38 cellular contexts compared by ENCODE assay signal in genomic region chr6:46741482-46741881, GRCh38. TPM values are rescaled to one million over a fixed set of nuclear protein-coding genes. Genes with fewer than 3 reads are reported as not detected.
"Had no signal": no experiment of that assay in that cellular context is flagged by ENCODE, and none has a peak within 500 bp of the region (broad histone marks: within the 10 kb centered on the region; RNA-seq: fewer than 3 reads in every experiment).

No MANE protein-coding gene starts in this region.

- H3K27ac ChIP-seq: ascending aorta, cardiac muscle cell, VCaP had no signal

- H3K4me3 ChIP-seq: ascending aorta, cardiac muscle cell had no signal

- H3K9me3 ChIP-seq: ascending aorta had no signal

- H3K27ac Mint-ChIP-seq: activated B cell treated with CpG ODN at 0.5 μM for 24 hours; activated CD4-positive, alpha-beta memory T cell treated with anti-CD3 and anti-CD28 coated beads, Interleukin-2, amount 10 ng/mL, durations not matched to agents 7 days and 5 days; activated CD4-positive, alpha-beta T cell treated with anti-CD3 and anti-CD28 coated beads, Interleukin-2, amount 10 ng/mL, durations not matched to agents 24 days and 14 days; activated CD8-positive, alpha-beta memory T cell treated with anti-CD3 and anti-CD28 coated beads, Interleukin-2, amount 10 ng/mL, durations not matched to agents 7 days and 5 days; activated CD8-positive, alpha-beta T cell treated with anti-CD3 and anti-CD28 coated beads, Interleukin-2, amount 10 ng/mL, durations not matched to agents 7 days and 5 days; activated naive CD4-positive, alpha-beta T cell treated with anti-CD3 and anti-CD28 coated beads, Interleukin-2, amount 10 ng/mL, durations not matched to agents 7 days and 5 days; activated naive CD4-positive, alpha-beta T cell treated with anti-CD3 and anti-CD28 coated beads, Interleukin-2, amount 50 U/mL, for 24 hours; activated naive CD8-positive, alpha-beta T cell; activated naive CD8-positive, alpha-beta T cell treated with anti-CD3 and anti-CD28 coated beads, Interleukin-2, amount 10 ng/mL, durations not matched to agents 7 days and 5 days; activated naive CD8-positive, alpha-beta T cell treated with anti-CD3 and anti-CD28 coated beads, Interleukin-2, amount 50 U/mL, for 24 hours; activated T-cell treated with anti-CD3 and anti-CD28 coated beads, Interleukin-2, amount 50 U/mL, for 24 hours; activated T-helper 2 cell treated with anti-CD3 and anti-CD28 coated beads, Interferon-gamma antibody, Interleukin-2, Interleukin-4, amounts not matched to agents 10 μg/mL and 5 μg/mL and 100 μg/mL, durations not matched to agents 14 hours and 24 hours and 36 hours; brain; T-helper 1 cell treated with Interleukin-12 subunit alpha and Interleukin-12 subunit beta and Interleukin-4 antibody, amounts not matched to agents 30 μg/mL and 1 μg/mL, for 36 hours; T-helper 2 cell treated with Interferon-gamma antibody and Interleukin-4, amounts not matched to agents 5 μg/mL and 100 μg/mL, for 36 hours had no signal

- H3K27me3 ChIP-seq: ascending aorta had no signal

- ATAC-seq: activated CD8-positive, alpha-beta memory T cell treated with anti-CD3 and anti-CD28 coated beads, Interleukin-2, amount 10 ng/mL, durations not matched to agents 7 days and 5 days; activated CD8-positive, alpha-beta T cell treated with anti-CD3 and anti-CD28 coated beads, Interleukin-2, amount 10 ng/mL, durations not matched to agents 7 days and 5 days; activated naive CD8-positive, alpha-beta T cell treated with anti-CD3 and anti-CD28 coated beads, Interleukin-2, amount 50 U/mL, for 24 hours had no signal

- H3K36me3 Mint-ChIP-seq: activated CD8-positive, alpha-beta memory T cell treated with anti-CD3 and anti-CD28 coated beads, Interleukin-2, amount 10 ng/mL, durations not matched to agents 7 days and 5 days; activated naive CD4-positive, alpha-beta T cell treated with anti-CD3 and anti-CD28 coated beads, Interleukin-2, amount 10 ng/mL, durations not matched to agents 7 days and 5 days; activated naive CD4-positive, alpha-beta T cell treated with anti-CD3 and anti-CD28 coated beads, Interleukin-2, amount 50 U/mL, for 24 hours; activated naive CD8-positive, alpha-beta T cell; activated naive CD8-positive, alpha-beta T cell treated with anti-CD3 and anti-CD28 coated beads, Interleukin-2, amount 10 ng/mL, durations not matched to agents 7 days and 5 days; brain had no signal

- H3K4me1 ChIP-seq: ascending aorta had no signal

- DNase-seq: activated B cell treated with CpG ODN at 0.5 μM for 24 hours; activated CD4-positive, alpha-beta memory T cell treated with anti-CD3 and anti-CD28 coated beads, Interleukin-2, amount 10 ng/mL, durations not matched to agents 7 days and 5 days; activated CD4-positive, alpha-beta T cell treated with anti-CD3 and anti-CD28 coated beads for 4 hours; activated CD4-positive, alpha-beta T cell treated with anti-CD3 and anti-CD28 coated beads, Interleukin-2, amount 10 ng/mL, durations not matched to agents 24 days and 14 days; activated CD4-positive, alpha-beta T cell treated with anti-CD3 and anti-CD28 coated beads, Interleukin-2, amount 50 U/mL, for 48 hours; activated CD4-positive, CD25-positive, alpha-beta regulatory T cell treated with anti-CD3 and anti-CD28 coated beads, Interleukin-2, amount 50 U/mL, for 72 hours; activated CD8-positive, alpha-beta memory T cell treated with anti-CD3 and anti-CD28 coated beads for 24 hours; activated CD8-positive, alpha-beta memory T cell treated with anti-CD3 and anti-CD28 coated beads, Interleukin-2, amount 10 ng/mL, durations not matched to agents 7 days and 5 days; activated CD8-positive, alpha-beta memory T cell treated with anti-CD3 and anti-CD28 coated beads, Interleukin-2, amount 50 U/mL, for 48 hours; activated CD8-positive, alpha-beta T cell treated with anti-CD3 and anti-CD28 coated beads, Interleukin-2, amount 10 ng/mL, durations not matched to agents 7 days and 5 days; activated effector memory CD4-positive, alpha-beta T cell treated with Interleukin-2 at 50 U/mL for 16 hours; activated gamma-delta T cell; activated naive CD4-positive, alpha-beta T cell treated with anti-CD3 and anti-CD28 coated beads, Interleukin-2, amount 10 ng/mL, durations not matched to agents 7 days and 5 days; activated naive CD4-positive, alpha-beta T cell treated with Interleukin-2 at 50 U/mL for 16 hours; activated naive CD8-positive, alpha-beta T cell treated with anti-CD3 and anti-CD28 coated beads, Interleukin-2, amount 10 ng/mL, durations not matched to agents 7 days and 5 days; activated naive CD8-positive, alpha-beta T cell treated with anti-CD3 and anti-CD28 coated beads, Interleukin-2, amount 50 U/mL, for 24 hours; activated T-cell treated with anti-CD3 and anti-CD28 coated beads, Interleukin-2, amount 50 U/mL, for 24 hours; activated T-cell treated with anti-CD3 and anti-CD28 coated beads, Interleukin-2, amount 50 U/mL, for 48 hours; amygdala; anterior cingulate cortex; caudate nucleus; cerebellar nuclear complex; T-helper 1 cell; T-helper 2 cell; T-helper 9 cell had no signal

- H3K4me1 Mint-ChIP-seq: activated B cell treated with CpG ODN at 0.5 μM for 24 hours; activated CD4-positive, alpha-beta memory T cell treated with anti-CD3 and anti-CD28 coated beads, Interleukin-2, amount 10 ng/mL, durations not matched to agents 7 days and 5 days; activated CD4-positive, alpha-beta T cell treated with anti-CD3 and anti-CD28 coated beads, Interleukin-2, amount 10 ng/mL, durations not matched to agents 24 days and 14 days; activated CD8-positive, alpha-beta memory T cell treated with anti-CD3 and anti-CD28 coated beads, Interleukin-2, amount 10 ng/mL, durations not matched to agents 7 days and 5 days; activated naive CD4-positive, alpha-beta T cell treated with anti-CD3 and anti-CD28 coated beads, Interleukin-2, amount 10 ng/mL, durations not matched to agents 7 days and 5 days; activated naive CD4-positive, alpha-beta T cell treated with anti-CD3 and anti-CD28 coated beads, Interleukin-2, amount 50 U/mL, for 24 hours; activated naive CD8-positive, alpha-beta T cell treated with anti-CD3 and anti-CD28 coated beads, Interleukin-2, amount 10 ng/mL, durations not matched to agents 7 days and 5 days; activated naive CD8-positive, alpha-beta T cell treated with anti-CD3 and anti-CD28 coated beads, Interleukin-2, amount 50 U/mL, for 24 hours; brain; central memory CD8-positive, alpha-beta T cell had no signal

- H3K4me3 Mint-ChIP-seq: activated B cell treated with CpG ODN at 0.5 μM for 24 hours; activated CD4-positive, alpha-beta memory T cell treated with anti-CD3 and anti-CD28 coated beads, Interleukin-2, amount 10 ng/mL, durations not matched to agents 7 days and 5 days; activated CD4-positive, alpha-beta T cell treated with anti-CD3 and anti-CD28 coated beads, Interleukin-2, amount 10 ng/mL, durations not matched to agents 24 days and 14 days; activated CD8-positive, alpha-beta memory T cell treated with anti-CD3 and anti-CD28 coated beads, Interleukin-2, amount 10 ng/mL, durations not matched to agents 7 days and 5 days; activated CD8-positive, alpha-beta T cell treated with anti-CD3 and anti-CD28 coated beads, Interleukin-2, amount 10 ng/mL, durations not matched to agents 7 days and 5 days; activated naive CD4-positive, alpha-beta T cell treated with anti-CD3 and anti-CD28 coated beads, Interleukin-2, amount 10 ng/mL, durations not matched to agents 7 days and 5 days; activated naive CD4-positive, alpha-beta T cell treated with anti-CD3 and anti-CD28 coated beads, Interleukin-2, amount 50 U/mL, for 24 hours; activated naive CD8-positive, alpha-beta T cell; activated naive CD8-positive, alpha-beta T cell treated with anti-CD3 and anti-CD28 coated beads, Interleukin-2, amount 10 ng/mL, durations not matched to agents 7 days and 5 days; activated naive CD8-positive, alpha-beta T cell treated with anti-CD3 and anti-CD28 coated beads, Interleukin-2, amount 50 U/mL, for 24 hours; activated T-cell treated with anti-CD3 and anti-CD28 coated beads, Interleukin-2, amount 50 U/mL, for 24 hours; brain; central memory CD8-positive, alpha-beta T cell; T-helper 1 cell treated with Interleukin-12 subunit alpha and Interleukin-12 subunit beta and Interleukin-4 antibody, amounts not matched to agents 30 μg/mL and 1 μg/mL, for 36 hours; T-helper 2 cell treated with Interferon-gamma antibody and Interleukin-4, amounts not matched to agents 5 μg/mL and 100 μg/mL, for 36 hours had no signal

- H3K9me3 Mint-ChIP-seq: activated B cell treated with CpG ODN at 0.5 μM for 24 hours; activated CD4-positive, alpha-beta memory T cell treated with anti-CD3 and anti-CD28 coated beads, Interleukin-2, amount 10 ng/mL, durations not matched to agents 7 days and 5 days; activated CD4-positive, alpha-beta T cell treated with anti-CD3 and anti-CD28 coated beads, Interleukin-2, amount 10 ng/mL, durations not matched to agents 24 days and 14 days; activated naive CD4-positive, alpha-beta T cell treated with anti-CD3 and anti-CD28 coated beads, Interleukin-2, amount 10 ng/mL, durations not matched to agents 7 days and 5 days; activated naive CD4-positive, alpha-beta T cell treated with anti-CD3 and anti-CD28 coated beads, Interleukin-2, amount 50 U/mL, for 24 hours; activated naive CD8-positive, alpha-beta T cell treated with anti-CD3 and anti-CD28 coated beads, Interleukin-2, amount 10 ng/mL, durations not matched to agents 7 days and 5 days; activated naive CD8-positive, alpha-beta T cell treated with anti-CD3 and anti-CD28 coated beads, Interleukin-2, amount 50 U/mL, for 24 hours; activated T-cell treated with anti-CD3 and anti-CD28 coated beads, Interleukin-2, amount 50 U/mL, for 24 hours; activated T-helper 2 cell treated with anti-CD3 and anti-CD28 coated beads, Interferon-gamma antibody, Interleukin-2, Interleukin-4, amounts not matched to agents 10 μg/mL and 5 μg/mL and 100 μg/mL, durations not matched to agents 14 hours and 24 hours and 36 hours; central memory CD8-positive, alpha-beta T cell; T-helper 1 cell treated with Interleukin-12 subunit alpha and Interleukin-12 subunit beta and Interleukin-4 antibody, amounts not matched to agents 30 μg/mL and 1 μg/mL, for 36 hours; T-helper 2 cell treated with Interferon-gamma antibody and Interleukin-4, amounts not matched to agents 5 μg/mL and 100 μg/mL, for 36 hours had no signal

- H3K36me3 ChIP-seq: ascending aorta, cardiac muscle cell had no signal

RNA-seq across cellular contexts. Expression of gene ANKRD66, which starts 5.3 kb away (rescaled TPM):
- total RNA-seq: activated B cell treated with CpG ODN at 0.5 μM for 24 hours; activated CD4-positive, alpha-beta memory T cell treated with anti-CD3 and anti-CD28 coated beads, Interleukin-2, amount 10 ng/mL, durations not matched to agents 7 days and 5 days; activated CD4-positive, alpha-beta T cell treated with anti-CD3 and anti-CD28 coated beads, Interleukin-2, amount 10 ng/mL, durations not matched to agents 24 days and 14 days; activated CD8-positive, alpha-beta memory T cell treated with anti-CD3 and anti-CD28 coated beads, Interleukin-2, amount 10 ng/mL, durations not matched to agents 7 days and 5 days; activated CD8-positive, alpha-beta T cell treated with anti-CD3 and anti-CD28 coated beads, Interleukin-2, amount 10 ng/mL, durations not matched to agents 7 days and 5 days; activated naive CD8-positive, alpha-beta T cell treated with anti-CD3 and anti-CD28 coated beads, Interleukin-2, amount 10 ng/mL, durations not matched to agents 7 days and 5 days; activated T-helper 2 cell treated with anti-CD3 and anti-CD28 coated beads, Interferon-gamma antibody, Interleukin-2, Interleukin-4, amounts not matched to agents 10 μg/mL and 5 μg/mL and 100 μg/mL, durations not matched to agents 14 hours and 24 hours and 36 hours; ascending aorta; bronchial epithelial cell; cardiac muscle cell; chondrocyte had no signal
- polyA plus RNA-seq: adipose tissue, cardiac muscle cell had no signal

RNA-seq across cellular contexts. Expression of gene PLA2G7, which starts 6.3 kb away (rescaled TPM):
- total RNA-seq: activated CD4-positive, alpha-beta memory T cell treated with anti-CD3 and anti-CD28 coated beads, Interleukin-2, amount 10 ng/mL, durations not matched to agents 7 days and 5 days; activated CD4-positive, alpha-beta T cell treated with anti-CD3 and anti-CD28 coated beads, Interleukin-2, amount 10 ng/mL, durations not matched to agents 24 days and 14 days; activated CD8-positive, alpha-beta memory T cell treated with anti-CD3 and anti-CD28 coated beads, Interleukin-2, amount 10 ng/mL, durations not matched to agents 7 days and 5 days; activated CD8-positive, alpha-beta T cell treated with anti-CD3 and anti-CD28 coated beads, Interleukin-2, amount 10 ng/mL, durations not matched to agents 7 days and 5 days; activated T-helper 2 cell treated with anti-CD3 and anti-CD28 coated beads, Interferon-gamma antibody, Interleukin-2, Interleukin-4, amounts not matched to agents 10 μg/mL and 5 μg/mL and 100 μg/mL, durations not matched to agents 14 hours and 24 hours and 36 hours; bronchial epithelial cell; cardiac muscle cell; chondrocyte had no signal
- polyA plus RNA-seq: cardiac muscle cell had no signal

RNA-seq across cellular contexts. Expression of gene MEP1A, which starts 51.7 kb away (rescaled TPM):
- total RNA-seq: activated B cell treated with CpG ODN at 0.5 μM for 24 hours; activated CD4-positive, alpha-beta memory T cell treated with anti-CD3 and anti-CD28 coated beads, Interleukin-2, amount 10 ng/mL, durations not matched to agents 7 days and 5 days; activated CD4-positive, alpha-beta T cell treated with anti-CD3 and anti-CD28 coated beads, Interleukin-2, amount 10 ng/mL, durations not matched to agents 24 days and 14 days; activated CD8-positive, alpha-beta memory T cell treated with anti-CD3 and anti-CD28 coated beads, Interleukin-2, amount 10 ng/mL, durations not matched to agents 7 days and 5 days; activated CD8-positive, alpha-beta T cell treated with anti-CD3 and anti-CD28 coated beads, Interleukin-2, amount 10 ng/mL, durations not matched to agents 7 days and 5 days; activated naive CD8-positive, alpha-beta T cell treated with anti-CD3 and anti-CD28 coated beads, Interleukin-2, amount 10 ng/mL, durations not matched to agents 7 days and 5 days; activated T-helper 2 cell treated with anti-CD3 and anti-CD28 coated beads, Interferon-gamma antibody, Interleukin-2, Interleukin-4, amounts not matched to agents 10 μg/mL and 5 μg/mL and 100 μg/mL, durations not matched to agents 14 hours and 24 hours and 36 hours; ascending aorta; bronchial epithelial cell; cardiac muscle cell; chondrocyte had no signal
- polyA plus RNA-seq: cardiac muscle cell had no signal

RNA-seq across cellular contexts. Expression of gene TDRD6, which starts 53.8 kb away (rescaled TPM):
- total RNA-seq: activated B cell treated with CpG ODN at 0.5 μM for 24 hours; activated CD4-positive, alpha-beta memory T cell treated with anti-CD3 and anti-CD28 coated beads, Interleukin-2, amount 10 ng/mL, durations not matched to agents 7 days and 5 days; activated CD4-positive, alpha-beta T cell treated with anti-CD3 and anti-CD28 coated beads, Interleukin-2, amount 10 ng/mL, durations not matched to agents 24 days and 14 days; activated CD8-positive, alpha-beta memory T cell treated with anti-CD3 and anti-CD28 coated beads, Interleukin-2, amount 10 ng/mL, durations not matched to agents 7 days and 5 days; activated CD8-positive, alpha-beta T cell treated with anti-CD3 and anti-CD28 coated beads, Interleukin-2, amount 10 ng/mL, durations not matched to agents 7 days and 5 days; activated naive CD8-positive, alpha-beta T cell treated with anti-CD3 and anti-CD28 coated beads, Interleukin-2, amount 10 ng/mL, durations not matched to agents 7 days and 5 days; activated T-helper 2 cell treated with anti-CD3 and anti-CD28 coated beads, Interferon-gamma antibody, Interleukin-2, Interleukin-4, amounts not matched to agents 10 μg/mL and 5 μg/mL and 100 μg/mL, durations not matched to agents 14 hours and 24 hours and 36 hours had no signal
